ENCODE assay signal across 17 cellular contexts in genomic region chr13:73948848-73949529, GRCh38.
A peak's percentile ranks its signal among the peaks of the same experiment; 100 is the strongest.
DNase-seq lines count a peak whose midpoint lies in the region; ATAC-seq, FAIRE-seq and TF ChIP-seq lines count a peak whose summit lies in the region.
"Had no signal": no experiment of that assay in that cellular context is flagged by ENCODE, and none has a peak within 500 bp of the region (broad histone marks: within the 10 kb centered on the region; RNA-seq: fewer than 3 reads in every experiment).

No MANE protein-coding gene starts in this region.

- H3K4me1 ChIP-seq in MM.1S (ENCODE audit: low read length): peaks cover 28% of the 10 kb centered on the region
- peaks cover 53% of the 10 kb centered on the region for H3K4me1 ChIP-seq in CD8-positive, alpha-beta T cell (ENCODE audit: insufficient read depth, low read length)
- no peaks in the 10 kb centered on the region for H3K4me1 ChIP-seq in kidney (ENCODE audit: control insufficient read depth in 1 of 2, insufficient read depth in 1 of 2, low read depth in 1 of 2, low read length in 2 of 2)
- H3K4me1 ChIP-seq: A549, foreskin keratinocyte, prostate gland had no signal

- H3K4me3 ChIP-seq in MM.1S (ENCODE audit: low read length) (no peak overlapping the region), kidney (ENCODE audit: low read length in 2 of 2) (no peak overlapping the region)
- H3K4me3 ChIP-seq in CD8-positive, alpha-beta T cell (ENCODE audit: low read depth, low read length): no peak overlapping the region
- H3K4me3 ChIP-seq: A549, prostate gland, upper lobe of left lung had no signal

- H3K36me3 ChIP-seq in MM.1S (replicated peaks; ENCODE audit: insufficient read depth, low read length): no peaks in the 10 kb centered on the region
- H3K36me3 ChIP-seq in CD8-positive, alpha-beta T cell (ENCODE audit: insufficient read depth, low read length): no peaks in the 10 kb centered on the region
- no peaks in the 10 kb centered on the region for H3K36me3 ChIP-seq in kidney (ENCODE audit: control insufficient read depth in 1 of 2, insufficient read depth in 2 of 2, low read length in 2 of 2)
- H3K36me3 ChIP-seq: brain microvascular endothelial cell, prostate gland, upper lobe of left lung had no signal

- H3K9ac ChIP-seq in MM.1S (ENCODE audit: low read length) (no peak overlapping the region), kidney (ENCODE audit: low read length in 2 of 2) (no peak overlapping the region)

- H4K20me1 ChIP-seq in MM.1S (ENCODE audit: insufficient read depth, low read length): no peaks in the 10 kb centered on the region

- CTCF ChIA-PET in CD8-positive, alpha-beta T cell (lab: Charles Lee): interaction anchor here (1.0 to 1.3 kb wide), 2 partner anchors 10 to 339 kb away, joined by 3 to 5 read pairs; no protein-coding TSS in a partner anchor

- no peak overlapping the region for H2AFZ ChIP-seq in MM.1S (ENCODE audit: low read length)

- H3K4me1 Mint-ChIP-seq in activated T-cell treated with anti-CD3 and anti-CD28 coated beads, Interleukin-2, amount 50 U/mL, for 24 hours (ENCODE audit: low read depth): peaks cover 87% of the 10 kb centered on the region
- H3K4me1 Mint-ChIP-seq in stimulated activated naive B cell treated with anti-CD40 and anti-IgM and Interleukin-4, amounts not matched to agents 10 μg/mL and 1 μg/mL and 100 μg/mL, for 72 hours: peaks cover 18 to 27% of the 10 kb centered on the region in 2 donors
- peaks cover 81% of the 10 kb centered on the region for H3K4me1 Mint-ChIP-seq in CD8-positive, alpha-beta T cell (ENCODE audit: low read depth)
- peaks cover 12% of the 10 kb centered on the region for H3K4me1 Mint-ChIP-seq in endothelial cell (ENCODE audit: unreplicated experiment)

- no peak for FAIRE-seq in kidney (lab: Jason Lieb, UNC)
- FAIRE-seq: A549 had no signal

- TF ChIP-seq CTCF in MM.1S (IDR thresholded peaks at IDR 0.05; ENCODE audit: low read length) (no peak), endothelial cell (IDR thresholded peaks at IDR 0.05; ENCODE audit: unreplicated experiment) (no peak), kidney (IDR thresholded peaks at IDR 0.05; ENCODE audit: borderline replicate concordance, extremely low read depth, insufficient read depth) (no peak)
- TF ChIP-seq CTCF in CD8-positive, alpha-beta T cell (IDR thresholded peaks at IDR 0.05): no peak

- no peak overlapping the region for H3K4me3 Mint-ChIP-seq in activated T-cell treated with anti-CD3 and anti-CD28 coated beads, Interleukin-2, amount 50 U/mL, for 24 hours
- H3K4me3 Mint-ChIP-seq in stimulated activated naive B cell treated with anti-CD40 and anti-IgM and Interleukin-4, amounts not matched to agents 10 μg/mL and 1 μg/mL and 100 μg/mL, for 72 hours: no peak overlapping the region
- no peak overlapping the region for H3K4me3 Mint-ChIP-seq in CD8-positive, alpha-beta T cell
- H3K4me3 Mint-ChIP-seq in endothelial cell (ENCODE audit: unreplicated experiment): no peak overlapping the region
- H3K4me3 Mint-ChIP-seq: mesothelial cell of epicardium had no signal

- H3K79me2 ChIP-seq in MM.1S (ENCODE audit: low read length): peaks cover 46% of the 10 kb centered on the region

- peak overlapping the region; percentile 12; the same call in 1 of the 2 replicates for H3K27ac ChIP-seq in MM.1S (ENCODE audit: low read length)
- no peak overlapping the region for H3K27ac ChIP-seq in CD8-positive, alpha-beta T cell (ENCODE audit: low read depth, low read length)
- H3K27ac ChIP-seq in kidney (ENCODE audit: low read depth in 2 of 2, low read length in 2 of 2): no peak overlapping the region
- H3K27ac ChIP-seq: A549, brain microvascular endothelial cell, foreskin keratinocyte, prostate gland, upper lobe of left lung had no signal

- DNase-seq in activated T-cell treated with anti-CD3 and anti-CD28 coated beads, Interleukin-2, amount 50 U/mL, for 24 hours: no peak
- no peak for DNase-seq in activated T-cell treated with anti-CD3 and anti-CD28 coated beads, Interleukin-2, amount 50 U/mL, for 1 hour
- DNase-seq in MM.1S (peak; percentile 30), endothelial cell (ENCODE audit: low spot score) (no peak), kidney (no peak)
- DNase-seq in stimulated activated naive B cell treated with anti-CD40 and anti-IgM and Interleukin-4, amounts not matched to agents 10 μg/mL and 1 μg/mL and 100 μg/mL, for 72 hours: no peak
- DNase-seq in CD8-positive, alpha-beta T cell: no peak
- DNase-seq: activated CD4-positive, CD25-positive, alpha-beta regulatory T cell treated with anti-CD3 and anti-CD28 coated beads, Interleukin-2, amount 50 U/mL, for 72 hours; brain microvascular endothelial cell; Calu3; foreskin keratinocyte; upper lobe of left lung had no signal

- no peaks in the 10 kb centered on the region for H3K9me3 Mint-ChIP-seq in activated T-cell treated with anti-CD3 and anti-CD28 coated beads, Interleukin-2, amount 50 U/mL, for 24 hours
- H3K9me3 Mint-ChIP-seq in stimulated activated naive B cell treated with anti-CD40 and anti-IgM and Interleukin-4, amounts not matched to agents 10 μg/mL and 1 μg/mL and 100 μg/mL, for 72 hours: no peaks in the 10 kb centered on the region
- H3K9me3 Mint-ChIP-seq in CD8-positive, alpha-beta T cell: no peaks in the 10 kb centered on the region
- H3K9me3 Mint-ChIP-seq in endothelial cell (ENCODE audit: unreplicated experiment): no peaks in the 10 kb centered on the region
- H3K9me3 Mint-ChIP-seq: mesothelial cell of epicardium had no signal

- no peaks in the 10 kb centered on the region for H3F3A ChIP-seq in MM.1S (ENCODE audit: insufficient read depth, low read length)

- H3K27me3 Mint-ChIP-seq in activated T-cell treated with anti-CD3 and anti-CD28 coated beads, Interleukin-2, amount 50 U/mL, for 24 hours: no peaks in the 10 kb centered on the region
- H3K27me3 Mint-ChIP-seq in stimulated activated naive B cell treated with anti-CD40 and anti-IgM and Interleukin-4, amounts not matched to agents 10 μg/mL and 1 μg/mL and 100 μg/mL, for 72 hours: no peaks in the 10 kb centered on the region
- no peaks in the 10 kb centered on the region for H3K27me3 Mint-ChIP-seq in CD8-positive, alpha-beta T cell (ENCODE audit: low read depth)
- H3K27me3 Mint-ChIP-seq in endothelial cell (ENCODE audit: unreplicated experiment): no peaks in the 10 kb centered on the region

- intact Hi-C loops in CD8-positive, alpha-beta T cell (cut with DNase I, micrococcal nuclease): no loop called here
- intact Hi-C loops in kidney (cut with DNase I): no loop called here

- peak overlapping the region; percentile 63 for H3K27ac Mint-ChIP-seq in activated T-cell treated with anti-CD3 and anti-CD28 coated beads, Interleukin-2, amount 50 U/mL, for 24 hours
- no peak overlapping the region for H3K27ac Mint-ChIP-seq in stimulated activated naive B cell treated with anti-CD40 and anti-IgM and Interleukin-4, amounts not matched to agents 10 μg/mL and 1 μg/mL and 100 μg/mL, for 72 hours
- no peak overlapping the region for H3K27ac Mint-ChIP-seq in CD8-positive, alpha-beta T cell
- H3K27ac Mint-ChIP-seq in endothelial cell (ENCODE audit: unreplicated experiment): no peak overlapping the region
- H3K27ac Mint-ChIP-seq: mesothelial cell of epicardium had no signal

- H3K9me3 ChIP-seq in MM.1S (replicated peaks; ENCODE audit: insufficient read depth, low read length): no peaks in the 10 kb centered on the region
- no peaks in the 10 kb centered on the region for H3K9me3 ChIP-seq in CD8-positive, alpha-beta T cell (ENCODE audit: low read length)
- H3K9me3 ChIP-seq in kidney (ENCODE audit: control insufficient read depth in 1 of 2, low read length in 2 of 2): no peaks in the 10 kb centered on the region
- H3K9me3 ChIP-seq: A549, prostate gland, upper lobe of left lung had no signal

- POLR2A ChIA-PET in CD8-positive, alpha-beta T cell (lab: Charles Lee): interaction anchor here (0.7 to 1.2 kb wide), 3 partner anchors 9 to 90 kb away, joined by 3 read pairs; no protein-coding TSS in a partner anchor

- no peaks in the 10 kb centered on the region for H3K27me3 ChIP-seq in MM.1S (replicated peaks; ENCODE audit: insufficient read depth, low read length)
- no peaks in the 10 kb centered on the region for H3K27me3 ChIP-seq in CD8-positive, alpha-beta T cell (ENCODE audit: insufficient read depth, low read length)
- H3K27me3 ChIP-seq: brain microvascular endothelial cell, foreskin keratinocyte, upper lobe of left lung had no signal

- ATAC-seq in GM21786 (IDR thresholded peaks at IDR 0.05; ENCODE audit: unreplicated experiment): peak; percentile 54
- peak; percentile 10 to 48 for ATAC-seq in stimulated activated naive B cell treated with anti-CD40 and anti-IgM and Interleukin-4, amounts not matched to agents 10 μg/mL and 1 μg/mL and 100 μg/mL, for 72 hours (replicated peaks)
- no peak for ATAC-seq in CD8-positive, alpha-beta T cell
- ATAC-seq: A549, foreskin keratinocyte, SK-N-SH treated with all-trans-retinoic acid at 6 μM for 48 hours had no signal

- peaks cover 15% of the 10 kb centered on the region for H3K36me3 Mint-ChIP-seq in activated T-cell treated with anti-CD3 and anti-CD28 coated beads, Interleukin-2, amount 50 U/mL, for 24 hours (ENCODE audit: low read depth)
- H3K36me3 Mint-ChIP-seq in stimulated activated naive B cell treated with anti-CD40 and anti-IgM and Interleukin-4, amounts not matched to agents 10 μg/mL and 1 μg/mL and 100 μg/mL, for 72 hours: peaks cover 2 to 11% of the 10 kb centered on the region in 2 donors
- peaks cover 19% of the 10 kb centered on the region for H3K36me3 Mint-ChIP-seq in CD8-positive, alpha-beta T cell
- H3K36me3 Mint-ChIP-seq in endothelial cell (ENCODE audit: low read depth, unreplicated experiment): no peaks in the 10 kb centered on the region
- H3K36me3 Mint-ChIP-seq: mesothelial cell of epicardium had no signal

- peak overlapping the region; percentile 53 for H3K4me2 ChIP-seq in MM.1S (ENCODE audit: low read depth, low read length)
- H3K4me2 ChIP-seq: A549 had no signal

- H3K9me2 ChIP-seq in MM.1S (replicated peaks; ENCODE audit: insufficient read depth, low read length): no peaks in the 10 kb centered on the region
